ENCODE assay signal across 20 cellular contexts in genomic region chrX:56805399-56805798, GRCh38.
A peak's percentile ranks its signal among the peaks of the same experiment; 100 is the strongest.
DNase-seq lines count a peak whose midpoint lies in the region; ATAC-seq and TF ChIP-seq lines count a peak whose summit lies in the region.
"Had no signal": no experiment of that assay in that cellular context is flagged by ENCODE, and none has a peak within 500 bp of the region (broad histone marks: within the 10 kb centered on the region; RNA-seq: fewer than 3 reads in every experiment).

No MANE protein-coding gene starts in this region.

- H3K4me1 Mint-ChIP-seq in natural killer cell, result peaks cover 16 to 32% of the 10 kb centered on the region in 2 donors

- DNase-seq in cardiac septum (ENCODE audit: low spot score), result peak; percentile 64
- no peak for DNase-seq in heart right ventricle
- DNase-seq in natural killer cell, result no peak
- DNase-seq in suprapubic skin (ENCODE audit: low spot score in 2 of 2), result no peak
- no peak for DNase-seq in adrenal gland
- no peak for DNase-seq in tibial nerve (ENCODE audit: low spot score in 2 of 2)
- DNase-seq: CD4-positive, CD25-positive, alpha-beta regulatory T cell; CD8-positive, alpha-beta memory T cell; DMS 273 treated with DMSO at 0.1 percent for 48 hours; DMS79; EL; GDM1; GM23248; HCEC 1CT had no signal

- H3K4me1 ChIP-seq in heart right ventricle (peaks cover 0 to 12% (median 3%) of the 10 kb centered on the region in 9 donors), suprapubic skin (peaks cover 8% of the 10 kb centered on the region), adrenal gland (replicated peaks in 1 of 2) (peaks cover 4 to 6% of the 10 kb centered on the region in 2 donors), tibial nerve (peaks cover 0 to 12% (median 0%) of the 10 kb centered on the region in 4 donors)

- TF ChIP-seq POLR2A in suprapubic skin (IDR thresholded peaks at IDR 0.05), result no peak
- TF ChIP-seq POLR2A in adrenal gland (IDR thresholded peaks at IDR 0.05), result no peak
- no peak for TF ChIP-seq POLR2A in tibial nerve (IDR thresholded peaks at IDR 0.05)

- no peaks in the 10 kb centered on the region for H3K9me3 ChIP-seq in heart right ventricle
- no peaks in the 10 kb centered on the region for H3K9me3 ChIP-seq in suprapubic skin
- no peaks in the 10 kb centered on the region for H3K9me3 ChIP-seq in adrenal gland (replicated peaks in 1 of 3)
- H3K9me3 ChIP-seq in tibial nerve, result no peaks in the 10 kb centered on the region
- H3K9me3 ChIP-seq: BLaER1 had no signal

- no peaks in the 10 kb centered on the region for H3K36me3 Mint-ChIP-seq in natural killer cell

- peaks cover 0 to 16% (median 0%) of the 10 kb centered on the region in 7 donors for H3K27me3 ChIP-seq in heart right ventricle
- H3K27me3 ChIP-seq in suprapubic skin, result no peaks in the 10 kb centered on the region
- H3K27me3 ChIP-seq in adrenal gland, result no peaks in the 10 kb centered on the region
- H3K27me3 ChIP-seq in tibial nerve, result no peaks in the 10 kb centered on the region
- H3K27me3 ChIP-seq: BLaER1 had no signal

- H3K36me3 ChIP-seq in heart right ventricle (no peaks in the 10 kb centered on the region), suprapubic skin (no peaks in the 10 kb centered on the region), adrenal gland (replicated peaks in 1 of 2) (no peaks in the 10 kb centered on the region), tibial nerve (no peaks in the 10 kb centered on the region)

- H3K4me3 Mint-ChIP-seq in natural killer cell, result peak overlapping the region; percentile 26
- H3K4me3 Mint-ChIP-seq: B cell had no signal

- H3K27me3 Mint-ChIP-seq in natural killer cell (ENCODE audit: low read depth in 2 of 2), result no peaks in the 10 kb centered on the region
- H3K27me3 Mint-ChIP-seq: B cell; CD4-positive, CD25-positive, alpha-beta regulatory T cell had no signal

- no peak for TF ChIP-seq CTCF in heart right ventricle (IDR thresholded peaks at IDR 0.05)
- no peak for TF ChIP-seq CTCF in natural killer cell (IDR thresholded peaks at IDR 0.05)
- no peak for TF ChIP-seq CTCF in suprapubic skin (IDR thresholded peaks at IDR 0.05)
- TF ChIP-seq CTCF in adrenal gland (IDR thresholded peaks at IDR 0.05), result no peak
- TF ChIP-seq CTCF in tibial nerve (IDR thresholded peaks at IDR 0.05), result no peak

- intact Hi-C loops in cardiac septum (cut with DNase I), result loop anchor here (10.0 kb wide), 1 partner anchor 169 kb away; no protein-coding TSS in a partner anchor
- intact Hi-C loops in heart right ventricle (cut with DNase I), result loop anchor here in 2 of 10 donors (2.0 to 10.0 kb wide), 2 partner anchors 49 to 173 kb away; no protein-coding TSS in a partner anchor
- intact Hi-C loops in natural killer cell (cut with micrococcal nuclease), result no loop called here
- intact Hi-C loops in adrenal gland (cut with DNase I), result loop anchor here in 1 of 2 donors (10.0 kb wide), 1 partner anchor 179 kb away; no protein-coding TSS in a partner anchor

- TF ChIP-seq EP300 in suprapubic skin (IDR thresholded peaks at IDR 0.05), result no peak
- no peak for TF ChIP-seq EP300 in tibial nerve (IDR thresholded peaks at IDR 0.05)

- ATAC-seq in heart right ventricle (no peak), natural killer cell (no peak), GM18870 (IDR thresholded peaks at IDR 0.05; ENCODE audit: unreplicated experiment) (no peak)
- ATAC-seq: GM12878 had no signal

- WGBS in heart right ventricle, 2 donors, result 0 to 100% methylated on average over 1 of the region's 1 CpG
- 96% methylated on average over 1 of the region's 1 CpG for WGBS in suprapubic skin
- 4 to 100% (median 100%) methylated on average over 1 of the region's 1 CpG for WGBS in adrenal gland, 4 donors
- WGBS in tibial nerve, 2 donors, result 97 to 100% methylated on average over 1 of the region's 1 CpG

- H3K27ac ChIP-seq in heart right ventricle (no peak overlapping the region), suprapubic skin (peak overlapping the region; percentile 38), adrenal gland (no peak overlapping the region), tibial nerve (peak overlapping the region in 1 of 4 donors; percentile 81)
- H3K27ac ChIP-seq: 22Rv1, BLaER1, C4-2B, GM23248 had no signal

- H3K9me3 Mint-ChIP-seq in natural killer cell, result no peaks in the 10 kb centered on the region
- H3K9me3 Mint-ChIP-seq: CD4-positive, CD25-positive, alpha-beta regulatory T cell; CD8-positive, alpha-beta memory T cell had no signal

- H3K4me3 ChIP-seq in heart right ventricle, result no peak overlapping the region
- H3K4me3 ChIP-seq in suprapubic skin, result no peak overlapping the region
- no peak overlapping the region for H3K4me3 ChIP-seq in adrenal gland
- H3K4me3 ChIP-seq in tibial nerve, result no peak overlapping the region
- H3K4me3 ChIP-seq: BLaER1, GM12878, GM23248 had no signal

- peak overlapping the region in 1 of 2 donors; percentile 33 for H3K27ac Mint-ChIP-seq in natural killer cell
- H3K27ac Mint-ChIP-seq: B cell had no signal
